Comparison of ENCODE assay signal across 20 cellular contexts in the genomic region with DNA sequence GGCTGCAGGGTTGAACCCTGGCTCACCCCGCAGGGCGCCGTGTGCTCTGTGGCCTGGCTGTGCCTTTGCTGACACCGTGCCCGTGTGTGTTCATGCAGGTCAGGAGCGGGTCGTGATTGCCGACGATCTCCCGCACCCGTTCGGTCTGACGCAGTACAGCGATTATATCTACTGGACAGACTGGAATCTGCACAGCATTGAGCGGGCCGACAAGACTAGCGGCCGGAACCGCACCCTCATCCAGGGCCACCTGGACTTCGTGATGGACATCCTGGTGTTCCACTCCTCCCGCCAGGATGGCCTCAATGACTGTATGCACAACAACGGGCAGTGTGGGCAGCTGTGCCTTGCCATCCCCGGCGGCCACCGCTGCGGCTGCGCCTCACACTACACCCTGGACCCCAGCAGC. TPM values are rescaled to one million over a fixed set of nuclear protein-coding genes. Genes with fewer than 3 reads are reported as not detected.
A peak's percentile ranks its signal among the peaks of the same experiment; 100 is the strongest.
DNase-seq lines count a peak whose midpoint lies in the region; ATAC-seq and TF ChIP-seq lines count a peak whose summit lies in the region.
"Had no signal": no experiment of that assay in that cellular context is flagged by ENCODE, and none has a peak within 500 bp of the region (broad histone marks: within the 10 kb centered on the region; RNA-seq: fewer than 3 reads in every experiment).

No MANE protein-coding gene starts in this region.

- no peak overlapping the region for H3K4me3 ChIP-seq in left ventricle myocardium inferior
- no peak overlapping the region for H3K4me3 ChIP-seq in fibroblast of villous mesenchyme (ENCODE audit: low read depth, low read length)
- peak overlapping the region in 1 of 2 donors; percentile 11 for H3K4me3 ChIP-seq in neuronal stem cell (ENCODE audit: low read length in 2 of 2)
- no peak overlapping the region for H3K4me3 ChIP-seq in mucosa of descending colon
- H3K4me3 ChIP-seq: A549 had no signal

- no peak overlapping the region for H2AFZ ChIP-seq in neuronal stem cell (ENCODE audit: low read length)

- no peak overlapping the region for H3K4ac ChIP-seq in neuronal stem cell (ENCODE audit: low read length)

- no peak overlapping the region for H4K91ac ChIP-seq in neuronal stem cell (ENCODE audit: low read depth, low read length, poor library complexity)

- H3K18ac ChIP-seq in neuronal stem cell (ENCODE audit: low read length): no peak overlapping the region

- H3K27ac ChIP-seq in left ventricle myocardium inferior (replicated peaks): peak overlapping the region; percentile 76
- no peak overlapping the region for H3K27ac ChIP-seq in neuronal stem cell (replicated peaks; ENCODE audit: low read length)
- H3K27ac ChIP-seq: A549, HL-60, KMS-11 had no signal

- H3K36me3 Mint-ChIP-seq in type B pancreatic cell: peaks cover 16% of the 10 kb centered on the region

- H3K9me3 ChIP-seq in left ventricle myocardium inferior (replicated peaks): no peaks in the 10 kb centered on the region
- no peaks in the 10 kb centered on the region for H3K9me3 ChIP-seq in neuronal stem cell (replicated peaks in 1 of 2; ENCODE audit: control insufficient read depth in 2 of 2, insufficient read depth in 1 of 2, low read depth in 1 of 2, low read length in 2 of 2)
- no peaks in the 10 kb centered on the region for H3K9me3 ChIP-seq in mucosa of descending colon
- H3K9me3 ChIP-seq: A549 had no signal

- no peak overlapping the region for H2BK5ac ChIP-seq in neuronal stem cell (ENCODE audit: low read length)

- H3K14ac ChIP-seq in neuronal stem cell (ENCODE audit: low read length): peak overlapping the region; percentile 32

- H3K4me1 Mint-ChIP-seq in type B pancreatic cell (ENCODE audit: unreplicated experiment): peaks cover 11% of the 10 kb centered on the region

- H3K36me3 ChIP-seq in left ventricle myocardium inferior: peaks cover 85% of the 10 kb centered on the region
- H3K36me3 ChIP-seq in neuronal stem cell (replicated peaks in 1 of 2; ENCODE audit: control insufficient read depth in 2 of 2, insufficient read depth in 2 of 2, low read length in 2 of 2): peaks cover 59 to 82% of the 10 kb centered on the region in 2 donors
- H3K36me3 ChIP-seq in mucosa of descending colon (ENCODE audit: low read depth): no peaks in the 10 kb centered on the region

- no peak overlapping the region for H3K4me2 ChIP-seq in neuronal stem cell (ENCODE audit: insufficient read depth, low read length, poor library complexity, severe bottlenecking)
- H3K4me2 ChIP-seq: A549, KMS-11 had no signal

- no peaks in the 10 kb centered on the region for H3K27me3 ChIP-seq in left ventricle myocardium inferior (ENCODE audit: low read depth)
- no peaks in the 10 kb centered on the region for H3K27me3 ChIP-seq in neuronal stem cell (ENCODE audit: control insufficient read depth in 3 of 3, insufficient read depth in 3 of 3, low read depth in 1 of 3, low read length in 3 of 3)

- peak overlapping the region; percentile 49 for H3K23ac ChIP-seq in neuronal stem cell (ENCODE audit: low read depth, low read length, poor library complexity)

- no peak overlapping the region for H2BK120ac ChIP-seq in neuronal stem cell (ENCODE audit: low read depth, low read length)

- DNase-seq in left ventricle myocardium inferior: no peak
- no peak for DNase-seq in cardiac septum (ENCODE audit: low spot score)
- peak; percentile 9 for DNase-seq in fibroblast of villous mesenchyme (ENCODE audit: low read depth)
- DNase-seq in neuronal stem cell (ENCODE audit: low spot score): no peak
- DNase-seq in type B pancreatic cell (ENCODE audit: extremely low spot score, unreplicated experiment): peak; percentile 66
- no peak for DNase-seq in epidermal melanocyte (ENCODE audit: insufficient read length, low spot score)
- no peak for DNase-seq in mucosa of descending colon
- no peak for DNase-seq in putamen (ENCODE audit: low spot score)
- DNase-seq: CD4-positive, alpha-beta T cell; DMS79; GOT3; NCI-H1092 treated with DMSO at 0.1 percent for 48 hours; NCI-H1694; NCI-H2107; NCI-H345; NCI-H69; NK-92 treated with Interleukin-12 subunit alpha and Interleukin-12 subunit beta, amount 100 ng/mL, for 24 hours had no signal

- no peak for TF ChIP-seq CTCF in left ventricle myocardium inferior (IDR thresholded peaks at IDR 0.05; ENCODE audit: borderline replicate concordance)
- TF ChIP-seq CTCF in fibroblast of villous mesenchyme (IDR thresholded peaks at IDR 0.05; ENCODE audit: insufficient read depth, low read depth, low read length): no peak
- no peak for TF ChIP-seq CTCF in type B pancreatic cell (conservative IDR thresholded peaks at IDR 0.05)
- TF ChIP-seq CTCF in mucosa of descending colon (IDR thresholded peaks at IDR 0.05): no peak

- no peak for ATAC-seq in mucosa of descending colon
- ATAC-seq: A549 had no signal

- peak overlapping the region; percentile 87 for H4K8ac ChIP-seq in neuronal stem cell (ENCODE audit: low read depth, low read length)

- H3K9me3 Mint-ChIP-seq in type B pancreatic cell: no peaks in the 10 kb centered on the region
- H3K9me3 Mint-ChIP-seq: CD4-positive, alpha-beta T cell had no signal

- H3K27me3 Mint-ChIP-seq in type B pancreatic cell: no peaks in the 10 kb centered on the region
- H3K27me3 Mint-ChIP-seq: CD4-positive, alpha-beta T cell had no signal

- H2BK15ac ChIP-seq in neuronal stem cell (ENCODE audit: low read length): no peak overlapping the region

- WGBS in neuronal stem cell (ENCODE audit: extremely low coverage in 2 of 2, insufficient read length in 2 of 2, insufficient replicate concordance in 1 of 2), 2 donors: no CpG with 5 or more reads among the region's 27 CpGs

- peaks cover 39% of the 10 kb centered on the region for H3K4me1 ChIP-seq in left ventricle myocardium inferior
- H3K4me1 ChIP-seq in neuronal stem cell (ENCODE audit: control insufficient read depth in 2 of 2, insufficient read depth in 1 of 2, low read depth in 1 of 2, low read length in 2 of 2): no peaks in the 10 kb centered on the region
- peaks cover 7% of the 10 kb centered on the region for H3K4me1 ChIP-seq in mucosa of descending colon (ENCODE audit: low read depth)
- H3K4me1 ChIP-seq: A549 had no signal

- H3K9ac ChIP-seq in neuronal stem cell (ENCODE audit: low read depth, low read length, poor library complexity): no peak overlapping the region
- H3K9ac ChIP-seq: KMS-11 had no signal

- no peaks in the 10 kb centered on the region for H3K79me1 ChIP-seq in neuronal stem cell (ENCODE audit: low read depth, low read length)

- no peak overlapping the region for H2BK12ac ChIP-seq in neuronal stem cell (ENCODE audit: low read length)

- peak overlapping the region; percentile 80 for H3K27ac Mint-ChIP-seq in type B pancreatic cell
- H3K27ac Mint-ChIP-seq: CD4-positive, alpha-beta T cell had no signal

- no peak overlapping the region for H3K4me3 Mint-ChIP-seq in type B pancreatic cell
- H3K4me3 Mint-ChIP-seq: CD4-positive, alpha-beta T cell had no signal

- intact Hi-C loops in left ventricle myocardium inferior (cut with micrococcal nuclease): no loop called here
- intact Hi-C loops in cardiac septum (cut with DNase I): no loop called here
- intact Hi-C loops in mucosa of descending colon (cut with DNase I, micrococcal nuclease): no loop called here

- H2AK5ac ChIP-seq in neuronal stem cell (ENCODE audit: low read depth, low read length): no peak overlapping the region

RNA-seq across cellular contexts. Expression of a gene that starts 47.0 kb away (rescaled TPM):
- total RNA-seq in left ventricle myocardium inferior (78.8 TPM), cardiac septum (92.4 TPM), fibroblast of villous mesenchyme (131 and 218 TPM in 2 replicates), type B pancreatic cell (ENCODE audit: low replicate concordance) (102 and 104 TPM in 2 replicates), mucosa of descending colon (100 to 1,000 TPM; 107 to 141 (median 115) TPM)
- 55.3 TPM for polyA plus RNA-seq in neuronal stem cell (2013, experiment 1 of 2)
- polyA plus RNA-seq in neuronal stem cell (2013, experiment 2 of 2): 57.5 TPM

Comparison
In these comparisons a context has a peak if more than half of its experiments do, and no peak if none do; other contexts are left out.
1. DNase-seq: peak in fibroblast of villous mesenchyme (single experiment) and type B pancreatic cell (single experiment); none in left ventricle myocardium inferior (single experiment), cardiac septum (single experiment), neuronal stem cell (single experiment), epidermal melanocyte (single experiment), mucosa of descending colon (0 of 3) and putamen (single experiment).